Comparison of ENCODE assay signal across 1 cellular context in the genomic region with DNA sequence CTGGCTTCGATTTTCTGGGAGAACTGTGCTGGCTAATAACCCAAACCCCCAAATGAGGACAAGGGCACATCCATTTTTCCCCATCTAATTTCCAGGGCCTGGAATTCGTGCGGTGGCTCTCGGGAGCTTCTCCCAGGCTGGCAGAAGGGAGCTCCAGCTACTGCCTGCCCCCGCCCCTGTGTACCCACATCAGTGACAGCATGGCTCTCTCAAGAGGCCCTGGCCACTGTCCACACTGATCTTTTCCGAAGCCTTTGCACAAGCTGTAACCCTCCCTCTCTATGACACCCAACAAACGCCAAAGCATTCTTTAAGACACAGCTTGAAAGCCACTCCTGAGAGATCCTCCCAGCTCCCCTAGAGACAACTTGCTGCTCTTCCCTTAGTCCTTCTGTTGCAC.
TF ChIP-seq lines count a peak whose summit lies in the region.

No MANE protein-coding gene starts in this region.

TF ChIP-seq in H1, 55 proteins besides CTCF, POLR2A, EP300 and RAD21 (continued from another document):
- TF ChIP-seq SP2 (IDR thresholded peaks at IDR 0.05; ENCODE audit: low read length) (no peak), E2F6 (IDR thresholded peaks at IDR 0.05) (no peak), MAX (IDR thresholded peaks at IDR 0.05) (no peak), GTF2F1 (IDR thresholded peaks at IDR 0.05; ENCODE audit: borderline replicate concordance, low read depth, low read length) (no peak), YY1 (IDR thresholded peaks at IDR 0.05; ENCODE audit: low read depth, low read length) (no peak), JUND (IDR thresholded peaks at IDR 0.05; ENCODE audit: low read length) (no peak), ASH2L (IDR thresholded peaks at IDR 0.05; ENCODE audit: low read length) (no peak), ATF3 (IDR thresholded peaks at IDR 0.05; ENCODE audit: insufficient read depth, low read depth, low read length) (no peak), TBP (IDR thresholded peaks at IDR 0.05; ENCODE audit: low read depth, low read length) (no peak)
